20 cellular contexts compared by ENCODE assay signal in the genomic region with DNA sequence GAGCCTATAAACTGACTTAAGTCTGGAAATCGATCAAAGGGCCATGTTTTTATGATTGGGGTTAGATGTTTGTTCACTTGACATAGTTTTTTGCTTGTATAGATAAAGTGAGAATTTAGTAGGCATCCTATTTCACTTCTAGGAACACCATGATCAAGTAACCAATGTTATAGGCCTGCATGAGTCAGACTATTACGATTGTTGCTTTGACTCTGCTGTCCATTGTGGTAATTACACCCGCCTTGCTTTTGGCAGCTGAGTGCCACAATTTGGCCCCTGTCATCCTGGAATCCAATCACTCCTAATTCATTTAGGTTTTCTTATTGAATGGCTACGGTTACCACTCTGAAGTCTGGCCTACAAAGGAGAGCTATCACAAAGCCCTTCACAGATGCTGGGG.
"Had no signal": no experiment of that assay in that cellular context is flagged by ENCODE, and none has a peak within 500 bp of the region (broad histone marks: within the 10 kb centered on the region; RNA-seq: fewer than 3 reads in every experiment).

No MANE protein-coding gene starts in this region.

- H2AFZ ChIP-seq: neural progenitor cell had no signal

- DNase-seq: cortex of kidney; effector memory CD4-positive, alpha-beta T cell; immature natural killer cell; kidney; left cardiac atrium; left ventricle myocardium inferior; lower lobe of right lung; mesenchymal stem cell; midbrain; nucleus accumbens; ovary; right cardiac atrium; spleen; stimulated activated CD4-positive, alpha-beta T cell treated with anti-CD3 and anti-CD28 coated beads, Interleukin-15, amount 100 ng/mL, for 24 hours; stimulated activated CD4-positive, alpha-beta T cell treated with anti-CD3 and anti-CD28 coated beads, Interleukin-1b, Interleukin-23, amount 100 ng/mL, for 48 hours; stimulated activated CD4-positive, alpha-beta T cell treated with anti-CD3 and anti-CD28 coated beads, Interleukin-4, amount 100 ng/mL, for 24 hours; tibial artery; upper lobe of left lung; uterus had no signal

- H3K27me3 ChIP-seq: neural progenitor cell, ovary, spleen, tibial artery, upper lobe of left lung, uterus had no signal

- H3K4me3 ChIP-seq: left ventricle myocardium inferior, lower lobe of right lung, neural progenitor cell, ovary, spleen, tibial artery, upper lobe of left lung, uterus had no signal

- H3K4me1 ChIP-seq: left ventricle myocardium inferior, lower lobe of right lung, neural progenitor cell, spleen, tibial artery, upper lobe of left lung, uterus had no signal

- H3K9ac ChIP-seq: neural progenitor cell had no signal

- H3K36me3 ChIP-seq: left ventricle myocardium inferior, lower lobe of right lung, neural progenitor cell, ovary, spleen, tibial artery, upper lobe of left lung, uterus had no signal

- H3K27ac ChIP-seq: left ventricle myocardium inferior, lower lobe of right lung, neural progenitor cell, ovary, spleen, tibial artery, upper lobe of left lung, uterus had no signal

- H3K9me3 ChIP-seq: lower lobe of right lung, ovary, spleen, tibial artery, upper lobe of left lung, uterus had no signal

- H3K4me2 ChIP-seq: neural progenitor cell had no signal
